In the genomic region with DNA sequence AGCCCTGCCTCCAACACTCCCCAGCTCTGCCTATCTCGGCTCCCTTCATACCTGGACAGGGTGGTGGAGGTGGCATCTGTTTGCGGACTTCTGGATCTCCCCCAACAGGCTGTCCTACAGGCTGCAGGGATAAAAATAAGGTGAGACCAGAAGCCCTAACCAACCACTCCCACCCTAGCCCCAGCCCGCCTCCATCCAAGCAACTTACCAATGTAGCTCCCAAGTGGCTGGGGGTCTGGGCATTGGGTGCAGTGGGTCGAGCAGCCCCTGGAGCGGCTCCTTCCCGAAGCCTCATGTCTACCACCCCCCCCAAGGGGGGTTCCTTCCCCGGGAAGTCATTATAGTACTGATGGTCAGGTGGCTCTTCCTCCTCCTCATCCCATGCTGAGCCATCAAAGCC, we compare ENCODE assay signal across 19 cellular contexts. TPM values are rescaled to one million over a fixed set of nuclear protein-coding genes. Genes with fewer than 3 reads are reported as not detected.
A peak's percentile ranks its signal among the peaks of the same experiment; 100 is the strongest.
DNase-seq lines count a peak whose midpoint lies in the region; ATAC-seq, FAIRE-seq and TF ChIP-seq lines count a peak whose summit lies in the region.
"Had no signal": no experiment of that assay in that cellular context is flagged by ENCODE, and none has a peak within 500 bp of the region (broad histone marks: within the 10 kb centered on the region; RNA-seq: fewer than 3 reads in every experiment).

No MANE protein-coding gene starts in this region.

- no peak for TF ChIP-seq POLR2A in K562 (conservative IDR thresholded peaks at IDR 0.05)

- intact Hi-C loops in activated naive CD4-positive, alpha-beta T cell treated with anti-CD3 and anti-CD28 coated beads for 36 hours (cut with micrococcal nuclease) = no loop called here
- intact Hi-C loops in K562 (cut with micrococcal nuclease) = no loop called here

- POLR2A ChIA-PET in K562 (lab: Yijun Ruan, JAX) = interaction anchor here (0.7 to 7.0 kb wide), 5 partner anchors 8 to 33 kb away, joined by 3 to 80 read pairs (median 5); a partner anchor contains a TSS

- H3K9me3 Mint-ChIP-seq in activated naive CD4-positive, alpha-beta T cell treated with anti-CD3 and anti-CD28 coated beads for 36 hours = no peaks in the 10 kb centered on the region
- no peaks in the 10 kb centered on the region for H3K9me3 Mint-ChIP-seq in activated naive CD4-positive, alpha-beta T cell treated with anti-CD3 and anti-CD28 coated beads, Interleukin-2, amount 10 ng/mL, durations not matched to agents 7 days and 5 days
- H3K9me3 Mint-ChIP-seq in neural crest cell = no peaks in the 10 kb centered on the region
- no peaks in the 10 kb centered on the region for H3K9me3 Mint-ChIP-seq in endodermal cell
- H3K9me3 Mint-ChIP-seq: CD14-positive monocyte had no signal

- H3K79me2 ChIP-seq in K562 (ENCODE audit: control insufficient read depth, insufficient read depth, low read length) = peaks cover 37% of the 10 kb centered on the region

- TF ChIP-seq CTCF in K562 (IDR thresholded peaks at IDR 0.05 in 2 of 3, conservative IDR thresholded peaks at IDR 0.05 in 1 of 3; ENCODE audit: insufficient read depth in 2 of 3, low read depth in 1 of 3, low read length in 3 of 3) (no peak), neural crest cell (conservative IDR thresholded peaks at IDR 0.05) (no peak), endodermal cell (conservative IDR thresholded peaks at IDR 0.05) (no peak)

- H3K4me1 Mint-ChIP-seq in activated naive CD4-positive, alpha-beta T cell treated with anti-CD3 and anti-CD28 coated beads for 36 hours (ENCODE audit: low read depth) = peaks cover 32% of the 10 kb centered on the region
- peaks cover 48% of the 10 kb centered on the region for H3K4me1 Mint-ChIP-seq in activated naive CD4-positive, alpha-beta T cell treated with anti-CD3 and anti-CD28 coated beads, Interleukin-2, amount 10 ng/mL, durations not matched to agents 7 days and 5 days
- H3K4me1 Mint-ChIP-seq in neural crest cell (peaks cover 39% of the 10 kb centered on the region), endodermal cell (peaks cover 30% of the 10 kb centered on the region)

- H3K4me3 ChIP-seq in K562 (no peak overlapping the region), endodermal cell (ENCODE audit: low read length) (no peak overlapping the region)

- H3K9me1 ChIP-seq in K562 (ENCODE audit: control insufficient read depth, insufficient read depth, low read length) = no peaks in the 10 kb centered on the region

- no peak for FAIRE-seq in K562 (lab: Jason Lieb, UNC)
- FAIRE-seq: GM12891, GM18507 had no signal

- H3K36me3 Mint-ChIP-seq in activated naive CD4-positive, alpha-beta T cell treated with anti-CD3 and anti-CD28 coated beads for 36 hours (ENCODE audit: low read depth) = peaks cover 20% of the 10 kb centered on the region
- peaks cover 54% of the 10 kb centered on the region for H3K36me3 Mint-ChIP-seq in activated naive CD4-positive, alpha-beta T cell treated with anti-CD3 and anti-CD28 coated beads, Interleukin-2, amount 10 ng/mL, durations not matched to agents 7 days and 5 days
- H3K36me3 Mint-ChIP-seq in neural crest cell (ENCODE audit: low read depth) = peaks cover 8% of the 10 kb centered on the region
- peaks cover 52% of the 10 kb centered on the region for H3K36me3 Mint-ChIP-seq in endodermal cell (ENCODE audit: low read depth)

- H3K9me3 ChIP-seq in K562 (replicated peaks; ENCODE audit: control insufficient read depth, insufficient read depth, low read depth, low read length) = no peaks in the 10 kb centered on the region
- H3K9me3 ChIP-seq in endodermal cell (ENCODE audit: control insufficient read depth, low read length) = no peaks in the 10 kb centered on the region

- no TSS peak for BruUV-seq in K562 (replicated peaks; lab: Mats Ljungman, UMichigan)

- CTCF ChIA-PET in activated naive CD4-positive, alpha-beta T cell treated with anti-CD3 and anti-CD28 coated beads for 36 hours (lab: Charles Lee) = interaction anchor here (2.7 kb wide), 1 partner anchor 33 kb away, joined by 7 read pairs; no protein-coding TSS in a partner anchor
- CTCF ChIA-PET in activated naive CD4-positive, alpha-beta T cell treated with anti-CD3 and anti-CD28 coated beads, Interleukin-2, amount 10 ng/mL, durations not matched to agents 7 days and 5 days (lab: Charles Lee) = no interaction called here
- CTCF ChIA-PET in K562 (lab: Yijun Ruan, JAX; ENCODE audit: low intra/inter-chr PET ratio) = no interaction called here

- H3K36me3 ChIP-seq in K562 (ENCODE audit: control insufficient read depth, insufficient read depth, low read length) (peaks cover 71% of the 10 kb centered on the region), endodermal cell (ENCODE audit: control insufficient read depth, insufficient read depth, low read length) (peaks cover 63% of the 10 kb centered on the region)

- in situ Hi-C loops in K562 (cut with MboI) = no loop called here

- no peak for TF ChIP-seq EP300 in K562 (IDR thresholded peaks at IDR 0.05; ENCODE audit: low read length)

- no peak for TF ChIP-seq RAD21 in K562 (CRISPR knock-in tag; conservative IDR thresholded peaks at IDR 0.05 in 1 of 2, IDR thresholded peaks at IDR 0.05 in 1 of 2)

- no peak overlapping the region for H3K4me2 ChIP-seq in K562 (ENCODE audit: insufficient read depth, low read length)

- no peak overlapping the region for H3K27ac ChIP-seq in K562 (ENCODE audit: extremely low read depth, low read depth, low read length)
- H3K27ac ChIP-seq in endodermal cell (ENCODE audit: low read depth, low read length) = no peak overlapping the region

- no peaks in the 10 kb centered on the region for H4K20me1 ChIP-seq in K562 (replicated peaks; ENCODE audit: control insufficient read depth, insufficient read depth, low read length)

- H3K27me3 ChIP-seq in K562 (ENCODE audit: control insufficient read depth in 2 of 2, insufficient read depth in 2 of 2, low read length in 2 of 2) (no peaks in the 10 kb centered on the region), endodermal cell (ENCODE audit: control insufficient read depth, insufficient read depth, low read length, poor library complexity, severe bottlenecking) (no peaks in the 10 kb centered on the region)

- DNase-seq in activated naive CD4-positive, alpha-beta T cell treated with anti-CD3 and anti-CD28 coated beads for 36 hours = no peak
- no peak for DNase-seq in activated naive CD4-positive, alpha-beta T cell treated with anti-CD3 and anti-CD28 coated beads, Interleukin-2, amount 10 ng/mL, durations not matched to agents 7 days and 5 days
- DNase-seq in K562 (ENCODE audit: extremely low read depth in 1 of 4, low spot score in 3 of 4) = no peak
- DNase-seq in neural crest cell (ENCODE audit: low read depth, low spot score) = no peak
- no peak for DNase-seq in NCI-H1436 treated with DMSO at 0.1 percent for 48 hours (lab: John Stamatoyannopoulos, UW)
- no peak for DNase-seq in endodermal cell
- DNase-seq: DMS 273 treated with DMSO at 0.1 percent for 48 hours, GF-D8, KBM-7, NCI-H1417 treated with DMSO at 0.1 percent for 48 hours, NCI-H2029, NCI-H510A, NCI-H82, PC-3 had no signal

- WGBS in K562 (ENCODE audit: insufficient coverage, low coverage, missing lambda C conversion rate) = 89% methylated on average over 5 of the region's 7 CpGs
- WGBS in endodermal cell (ENCODE audit: insufficient coverage in 1 of 2, insufficient read length in 1 of 2), 2 experiments = 99% methylated on average over 6 of the region's 7 CpGs; no CpG with 5 or more reads in 1 of the 2 experiments

- H3K9ac ChIP-seq in K562 (ENCODE audit: insufficient read depth in 1 of 2, low read depth in 2 of 2, low read length in 2 of 2) (no peak overlapping the region), endodermal cell (ENCODE audit: extremely low read depth, low read length, poor library complexity, severe bottlenecking) (no peak overlapping the region)

- H3K4me1 ChIP-seq in K562 (replicated peaks in 1 of 2; ENCODE audit: control insufficient read depth in 2 of 2, insufficient read depth in 2 of 2, low read length in 2 of 2) (peaks cover 35 to 55% of the 10 kb centered on the region in 2 experiments), endodermal cell (ENCODE audit: control insufficient read depth, insufficient read depth, low read length) (no peaks in the 10 kb centered on the region)

- no peaks in the 10 kb centered on the region for H3K27me3 Mint-ChIP-seq in activated naive CD4-positive, alpha-beta T cell treated with anti-CD3 and anti-CD28 coated beads for 36 hours (ENCODE audit: low read depth)
- H3K27me3 Mint-ChIP-seq in activated naive CD4-positive, alpha-beta T cell treated with anti-CD3 and anti-CD28 coated beads, Interleukin-2, amount 10 ng/mL, durations not matched to agents 7 days and 5 days = no peaks in the 10 kb centered on the region
- H3K27me3 Mint-ChIP-seq in neural crest cell (ENCODE audit: low read depth) (no peaks in the 10 kb centered on the region), endodermal cell (ENCODE audit: insufficient read depth) (no peaks in the 10 kb centered on the region)

- no peak overlapping the region for H3K4me3 Mint-ChIP-seq in activated naive CD4-positive, alpha-beta T cell treated with anti-CD3 and anti-CD28 coated beads for 36 hours
- no peak overlapping the region for H3K4me3 Mint-ChIP-seq in activated naive CD4-positive, alpha-beta T cell treated with anti-CD3 and anti-CD28 coated beads, Interleukin-2, amount 10 ng/mL, durations not matched to agents 7 days and 5 days
- peak overlapping the region; percentile 34 for H3K4me3 Mint-ChIP-seq in neural crest cell
- H3K4me3 Mint-ChIP-seq in endodermal cell = no peak overlapping the region
- H3K4me3 Mint-ChIP-seq: CD14-positive monocyte had no signal

- no peak overlapping the region for H2AFZ ChIP-seq in K562 (ENCODE audit: low read depth, low read length)

- peak overlapping the region; percentile 50 for H3K27ac Mint-ChIP-seq in activated naive CD4-positive, alpha-beta T cell treated with anti-CD3 and anti-CD28 coated beads for 36 hours
- H3K27ac Mint-ChIP-seq in activated naive CD4-positive, alpha-beta T cell treated with anti-CD3 and anti-CD28 coated beads, Interleukin-2, amount 10 ng/mL, durations not matched to agents 7 days and 5 days = no peak overlapping the region
- H3K27ac Mint-ChIP-seq in neural crest cell (ENCODE audit: unreplicated experiment) (no peak overlapping the region), endodermal cell (no peak overlapping the region)

- ATAC-seq in K562 = no peak
- ATAC-seq in HG03439 (IDR thresholded peaks at IDR 0.05; ENCODE audit: unreplicated experiment) = no peak
- ATAC-seq: HCT116, PC-3 had no signal

RNA-seq across cellular contexts. Expression of a gene that starts 4.4 kb away (rescaled TPM):
- 10 to 100 TPM; 35.5 to 40.8 TPM for total RNA-seq in activated naive CD4-positive, alpha-beta T cell treated with anti-CD3 and anti-CD28 coated beads for 36 hours
- 85.7 and 174 TPM in 2 replicates for total RNA-seq in K562 (2011; cell fraction: chromatin; rRNA removed; ENCODE audit: low replicate concordance)
- 69.6 and 76.4 TPM in 2 replicates for total RNA-seq in K562 (2011; cell fraction: nucleolus; rRNA removed)
- total RNA-seq in K562 (2011; cell fraction: nucleoplasm; rRNA removed) = 94.4 and 106 TPM in 2 replicates
- total RNA-seq in K562 (2014; rRNA removed) (51.9 and 57.2 TPM in 2 replicates), K562 (2014; rRNA removed; fragmentation: Illumina TruSeq; extraction: Trizol) (34.1 and 35.4 TPM in 2 replicates), K562 (2015; rRNA removed; fragmentation: Illumina TruSeq; extraction: Trizol) (34.4 and 35.9 TPM in 2 replicates), K562 (2021) (66.4 and 68.4 TPM in 2 replicates), neural crest cell (90.3 and 92.9 TPM in 2 replicates), endodermal cell (100 to 1,000 TPM; 157 to 231 TPM)
- polyA plus RNA-seq in K562 (2011; rRNA removed) (64.8 and 81.2 TPM in 2 replicates), K562 (2014; fragmentation: Illumina TruSeq; extraction: Trizol) (93.7 and 113 TPM in 2 replicates), K562 (2014; fragmentation: Nextera tagmentation; extraction: Ambion mirVana) (1 to 10 TPM; 4.1 to 5.4 TPM), K562 (2014; rRNA removed) (57.7 and 58.0 TPM in 2 replicates)
- polyA plus RNA-seq in K562 (2011; cell fraction: cytosol; rRNA removed) = 63.5 and 90.8 TPM in 2 replicates
- polyA plus RNA-seq in K562 (2011; cell fraction: nucleus; rRNA removed) = 143 and 200 TPM in 2 replicates
- polyA plus RNA-seq in K562 (2012) = 57.8 and 71.5 TPM in 2 replicates
- polyA minus RNA-seq in K562 (2011; rRNA and poly(A)+ RNA removed) = 45.0 and 49.1 TPM in 2 replicates
- polyA minus RNA-seq in K562 (2011; cell fraction: cytosol; rRNA and poly(A)+ RNA removed) = 30.6 and 37.4 TPM in 2 replicates
- polyA minus RNA-seq in K562 (2011; cell fraction: nucleus; rRNA and poly(A)+ RNA removed) = 22.3 and 27.7 TPM in 2 replicates
- polyA plus RNA-seq in endodermal cell (2013, experiment 1 of 2) = 134 TPM
- polyA plus RNA-seq in endodermal cell (2013, experiment 2 of 2) = 135 TPM

RNA-seq across cellular contexts. Expression of a gene that starts 4.5 kb away (rescaled TPM):
- 10 to 100 TPM; 35.6 to 36.3 TPM for total RNA-seq in activated naive CD4-positive, alpha-beta T cell treated with anti-CD3 and anti-CD28 coated beads for 36 hours
- total RNA-seq in K562 (2011; cell fraction: chromatin; rRNA removed; ENCODE audit: low replicate concordance) = 24.1 and 50.9 TPM in 2 replicates
- 40.4 and 41.1 TPM in 2 replicates for total RNA-seq in K562 (2011; cell fraction: nucleolus; rRNA removed)
- 36.8 and 44.0 TPM in 2 replicates for total RNA-seq in K562 (2011; cell fraction: nucleoplasm; rRNA removed)
- total RNA-seq in K562 (2014; rRNA removed) (18.2 and 28.9 TPM in 2 replicates), K562 (2014; rRNA removed; fragmentation: Illumina TruSeq; extraction: Trizol) (15.2 and 15.8 TPM in 2 replicates), K562 (2015; rRNA removed; fragmentation: Illumina TruSeq; extraction: Trizol) (17.7 and 18.1 TPM in 2 replicates), K562 (2021) (36.2 and 36.7 TPM in 2 replicates), neural crest cell (63.3 and 65.1 TPM in 2 replicates), endodermal cell (10 to 100 TPM; 33.4 to 40.4 TPM)
- polyA plus RNA-seq in K562 (2011; rRNA removed) (23.5 and 28.3 TPM in 2 replicates), K562 (2014; fragmentation: Illumina TruSeq; extraction: Trizol) (32.5 and 34.3 TPM in 2 replicates), K562 (2014; fragmentation: Nextera tagmentation; extraction: Ambion mirVana) (1 to 10 TPM; 8.3 to 8.6 TPM), K562 (2014; rRNA removed) (24.6 and 28.1 TPM in 2 replicates)
- 26.2 and 37.5 TPM in 2 replicates for polyA plus RNA-seq in K562 (2011; cell fraction: cytosol; rRNA removed)
- polyA plus RNA-seq in K562 (2011; cell fraction: nucleus; rRNA removed) = 43.0 and 57.2 TPM in 2 replicates
- polyA plus RNA-seq in K562 (2012) = 25.4 and 27.4 TPM in 2 replicates
- polyA minus RNA-seq in K562 (2011; rRNA and poly(A)+ RNA removed) = 14.7 and 16.1 TPM in 2 replicates
- polyA minus RNA-seq in K562 (2011; cell fraction: cytosol; rRNA and poly(A)+ RNA removed) = 13.7 and 16.1 TPM in 2 replicates
- 13.5 and 15.3 TPM in 2 replicates for polyA minus RNA-seq in K562 (2011; cell fraction: nucleus; rRNA and poly(A)+ RNA removed)
- polyA plus RNA-seq in endodermal cell (2013, experiment 1 of 2) = 35.0 TPM
- 32.2 TPM for polyA plus RNA-seq in endodermal cell (2013, experiment 2 of 2)

RNA-seq across cellular contexts. Expression of a gene that starts 8.4 kb away (rescaled TPM):
- total RNA-seq in activated naive CD4-positive, alpha-beta T cell treated with anti-CD3 and anti-CD28 coated beads for 36 hours = 100 to 1,000 TPM; 283 to 291 TPM
- 61.9 and 74.9 TPM in 2 replicates for total RNA-seq in K562 (2011; cell fraction: chromatin; rRNA removed; ENCODE audit: low replicate concordance)
- total RNA-seq in K562 (2011; cell fraction: nucleolus; rRNA removed) = 70.0 and 71.3 TPM in 2 replicates
- 120 and 182 TPM in 2 replicates for total RNA-seq in K562 (2011; cell fraction: nucleoplasm; rRNA removed)
- 215 and 262 TPM in 2 replicates for total RNA-seq in K562 (2014; rRNA removed)
- 364 and 410 TPM in 2 replicates for total RNA-seq in K562 (2014; rRNA removed; fragmentation: Illumina TruSeq; extraction: Trizol)
- total RNA-seq in K562 (2015; rRNA removed; fragmentation: Illumina TruSeq; extraction: Trizol) = 269 and 292 TPM in 2 replicates
- total RNA-seq in K562 (2021) = 256 and 270 TPM in 2 replicates
- polyA plus RNA-seq in K562 (2011; rRNA removed) = 754 and 835 TPM in 2 replicates
- polyA plus RNA-seq in K562 (2011; cell fraction: cytosol; rRNA removed) = 831 and 1,136 TPM in 2 replicates
- polyA plus RNA-seq in K562 (2011; cell fraction: nucleus; rRNA removed) = 223 and 387 TPM in 2 replicates
- polyA plus RNA-seq in K562 (2012) = 544 and 581 TPM in 2 replicates
- 611 and 624 TPM in 2 replicates for polyA plus RNA-seq in K562 (2014; fragmentation: Illumina TruSeq; extraction: Trizol)
- polyA plus RNA-seq in K562 (2014; fragmentation: Nextera tagmentation; extraction: Ambion mirVana) = 1,000 to 10,000 TPM; 1,039 to 1,103 TPM
- polyA plus RNA-seq in K562 (2014; rRNA removed) = 460 and 477 TPM in 2 replicates
- 383 and 393 TPM in 2 replicates for polyA minus RNA-seq in K562 (2011; rRNA and poly(A)+ RNA removed)
- 80.9 and 85.6 TPM in 2 replicates for polyA minus RNA-seq in K562 (2011; cell fraction: cytosol; rRNA and poly(A)+ RNA removed)
- 24.2 and 63.2 TPM in 2 replicates for polyA minus RNA-seq in K562 (2011; cell fraction: nucleus; rRNA and poly(A)+ RNA removed)
- total RNA-seq in neural crest cell = 211 and 217 TPM in 2 replicates
- 100 to 1,000 TPM; 145 to 229 TPM for total RNA-seq in endodermal cell
- 355 TPM for polyA plus RNA-seq in endodermal cell (2013, experiment 1 of 2)
- polyA plus RNA-seq in endodermal cell (2013, experiment 2 of 2) = 371 TPM

RNA-seq across cellular contexts. Expression of a gene that starts 10.2 kb away (rescaled TPM):
- total RNA-seq in activated naive CD4-positive, alpha-beta T cell treated with anti-CD3 and anti-CD28 coated beads for 36 hours = 10 to 100 TPM; 55.3 to 55.5 TPM
- total RNA-seq in K562 (2011; cell fraction: chromatin; rRNA removed; ENCODE audit: low replicate concordance) = 10.0 and 21.8 TPM in 2 replicates
- total RNA-seq in K562 (2011; cell fraction: nucleolus; rRNA removed) = 12.2 and 13.8 TPM in 2 replicates
- total RNA-seq in K562 (2011; cell fraction: nucleoplasm; rRNA removed) = 14.2 and 19.3 TPM in 2 replicates
- total RNA-seq in K562 (2014; rRNA removed) (8.2 and 10.2 TPM in 2 replicates), K562 (2014; rRNA removed; fragmentation: Illumina TruSeq; extraction: Trizol) (2.7 and 3.0 TPM in 2 replicates), K562 (2015; rRNA removed; fragmentation: Illumina TruSeq; extraction: Trizol) (4.9 and 5.1 TPM in 2 replicates), K562 (2021) (6.3 and 8.3 TPM in 2 replicates), neural crest cell (17.1 and 18.5 TPM in 2 replicates), endodermal cell (10 to 100 TPM; 42.5 to 61.3 TPM)
- polyA plus RNA-seq in K562 (2011; rRNA removed) (6.9 and 7.9 TPM in 2 replicates), K562 (2014; fragmentation: Illumina TruSeq; extraction: Trizol) (5.8 and 6.8 TPM in 2 replicates), K562 (2014; fragmentation: Nextera tagmentation; extraction: Ambion mirVana) (under 1 TPM; 0.13 to 0.22 TPM), K562 (2014; rRNA removed) (8.0 TPM in 2 replicates)
- polyA plus RNA-seq in K562 (2011; cell fraction: cytosol; rRNA removed) = 7.4 and 8.1 TPM in 2 replicates
- 14.0 and 19.5 TPM in 2 replicates for polyA plus RNA-seq in K562 (2011; cell fraction: nucleus; rRNA removed)
- polyA plus RNA-seq in K562 (2012) = 8.3 and 23.2 TPM in 2 replicates
- 3.3 and 4.3 TPM in 2 replicates for polyA minus RNA-seq in K562 (2011; rRNA and poly(A)+ RNA removed)
- polyA minus RNA-seq in K562 (2011; cell fraction: cytosol; rRNA and poly(A)+ RNA removed) = 4.0 and 9.3 TPM in 2 replicates
- polyA minus RNA-seq in K562 (2011; cell fraction: nucleus; rRNA and poly(A)+ RNA removed) = 2.8 and 3.6 TPM in 2 replicates
- 38.9 TPM for polyA plus RNA-seq in endodermal cell (2013, experiment 1 of 2)
- polyA plus RNA-seq in endodermal cell (2013, experiment 2 of 2) = 39.4 TPM

RNA-seq across cellular contexts. Expression of a gene that starts 17.0 kb away (rescaled TPM):
- 10 to 100 TPM; 27.2 to 30.0 TPM for total RNA-seq in activated naive CD4-positive, alpha-beta T cell treated with anti-CD3 and anti-CD28 coated beads for 36 hours
- total RNA-seq in K562 (2011; cell fraction: chromatin; rRNA removed; ENCODE audit: low replicate concordance) = 46.3 and 135 TPM in 2 replicates
- total RNA-seq in K562 (2011; cell fraction: nucleolus; rRNA removed) = 130 and 141 TPM in 2 replicates
- total RNA-seq in K562 (2011; cell fraction: nucleoplasm; rRNA removed) = 76.0 and 76.6 TPM in 2 replicates
- total RNA-seq in K562 (2014; rRNA removed) (67.0 and 87.6 TPM in 2 replicates), K562 (2014; rRNA removed; fragmentation: Illumina TruSeq; extraction: Trizol) (41.3 and 56.1 TPM in 2 replicates), K562 (2015; rRNA removed; fragmentation: Illumina TruSeq; extraction: Trizol) (65.8 and 68.6 TPM in 2 replicates), K562 (2021) (74.4 and 79.8 TPM in 2 replicates), neural crest cell (76.3 and 81.9 TPM in 2 replicates), endodermal cell (10 to 100 TPM; 61.9 to 65.0 TPM)
- polyA plus RNA-seq in K562 (2011; rRNA removed) (61.2 and 75.6 TPM in 2 replicates), K562 (2014; fragmentation: Illumina TruSeq; extraction: Trizol) (78.8 and 82.3 TPM in 2 replicates), K562 (2014; fragmentation: Nextera tagmentation; extraction: Ambion mirVana) (10 to 100 TPM; 24.9 to 46.7 TPM), K562 (2014; rRNA removed) (85.8 and 98.9 TPM in 2 replicates)
- 82.9 and 126 TPM in 2 replicates for polyA plus RNA-seq in K562 (2011; cell fraction: cytosol; rRNA removed)
- 209 and 292 TPM in 2 replicates for polyA plus RNA-seq in K562 (2011; cell fraction: nucleus; rRNA removed)
- polyA plus RNA-seq in K562 (2012) = 54.0 and 57.9 TPM in 2 replicates
- 50.8 and 69.7 TPM in 2 replicates for polyA minus RNA-seq in K562 (2011; rRNA and poly(A)+ RNA removed)
- polyA minus RNA-seq in K562 (2011; cell fraction: cytosol; rRNA and poly(A)+ RNA removed) = 40.4 and 52.6 TPM in 2 replicates
- 49.7 and 53.7 TPM in 2 replicates for polyA minus RNA-seq in K562 (2011; cell fraction: nucleus; rRNA and poly(A)+ RNA removed)
- polyA plus RNA-seq in endodermal cell (2013, experiment 1 of 2) = 54.8 TPM
- polyA plus RNA-seq in endodermal cell (2013, experiment 2 of 2) = 47.4 TPM
